1 cellular context compared by ENCODE assay signal in genomic region chr11:108647701-108648527, GRCh38.
A peak's percentile ranks its signal among the peaks of the same experiment; 100 is the strongest.
TF ChIP-seq lines count a peak whose summit lies in the region.

No MANE protein-coding gene starts in this region.

TF ChIP-seq in K562, 482 proteins besides CTCF, POLR2A, EP300 and RAD21 (continued from another document):
- no peak for TF ChIP-seq BCLAF1 (IDR thresholded peaks at IDR 0.05; ENCODE audit: borderline replicate concordance in 1 of 2, control insufficient read depth in 1 of 2, low read depth in 2 of 2, low read length in 1 of 2)
- TF ChIP-seq, protein P1, sequence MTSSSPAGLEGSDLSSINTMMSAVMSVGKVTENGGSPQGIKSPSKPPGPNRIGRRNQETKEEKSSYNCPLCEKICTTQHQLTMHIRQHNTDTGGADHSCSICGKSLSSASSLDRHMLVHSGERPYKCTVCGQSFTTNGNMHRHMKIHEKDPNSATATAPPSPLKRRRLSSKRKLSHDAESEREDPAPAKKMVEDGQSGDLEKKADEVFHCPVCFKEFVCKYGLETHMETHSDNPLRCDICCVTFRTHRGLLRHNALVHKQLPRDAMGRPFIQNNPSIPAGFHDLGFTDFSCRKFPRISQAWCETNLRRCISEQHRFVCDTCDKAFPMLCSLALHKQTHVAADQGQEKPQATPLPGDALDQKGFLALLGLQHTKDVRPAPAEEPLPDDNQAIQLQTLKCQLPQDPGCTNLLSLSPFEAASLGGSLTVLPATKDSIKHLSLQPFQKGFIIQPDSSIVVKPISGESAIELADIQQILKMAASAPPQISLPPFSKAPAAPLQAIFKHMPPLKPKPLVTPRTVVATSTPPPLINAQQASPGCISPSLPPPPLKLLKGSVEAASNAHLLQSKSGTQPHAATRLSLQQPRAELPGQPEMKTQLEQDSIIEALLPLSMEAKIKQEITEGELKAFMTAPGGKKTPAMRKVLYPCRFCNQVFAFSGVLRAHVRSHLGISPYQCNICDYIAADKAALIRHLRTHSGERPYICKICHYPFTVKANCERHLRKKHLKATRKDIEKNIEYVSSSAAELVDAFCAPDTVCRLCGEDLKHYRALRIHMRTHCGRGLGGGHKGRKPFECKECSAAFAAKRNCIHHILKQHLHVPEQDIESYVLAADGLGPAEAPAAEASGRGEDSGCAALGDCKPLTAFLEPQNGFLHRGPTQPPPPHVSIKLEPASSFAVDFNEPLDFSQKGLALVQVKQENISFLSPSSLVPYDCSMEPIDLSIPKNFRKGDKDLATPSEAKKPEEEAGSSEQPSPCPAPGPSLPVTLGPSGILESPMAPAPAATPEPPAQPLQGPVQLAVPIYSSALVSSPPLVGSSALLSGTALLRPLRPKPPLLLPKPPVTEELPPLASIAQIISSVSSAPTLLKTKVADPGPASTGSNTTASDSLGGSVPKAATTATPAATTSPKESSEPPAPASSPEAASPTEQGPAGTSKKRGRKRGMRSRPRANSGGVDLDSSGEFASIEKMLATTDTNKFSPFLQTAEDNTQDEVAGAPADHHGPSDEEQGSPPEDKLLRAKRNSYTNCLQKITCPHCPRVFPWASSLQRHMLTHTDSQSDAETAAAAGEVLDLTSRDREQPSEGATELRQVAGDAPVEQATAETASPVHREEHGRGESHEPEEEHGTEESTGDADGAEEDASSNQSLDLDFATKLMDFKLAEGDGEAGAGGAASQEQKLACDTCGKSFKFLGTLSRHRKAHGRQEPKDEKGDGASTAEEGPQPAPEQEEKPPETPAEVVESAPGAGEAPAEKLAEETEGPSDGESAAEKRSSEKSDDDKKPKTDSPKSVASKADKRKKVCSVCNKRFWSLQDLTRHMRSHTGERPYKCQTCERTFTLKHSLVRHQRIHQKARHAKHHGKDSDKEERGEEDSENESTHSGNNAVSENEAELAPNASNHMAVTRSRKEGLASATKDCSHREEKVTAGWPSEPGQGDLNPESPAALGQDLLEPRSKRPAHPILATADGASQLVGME (CRISPR knock-in tag; IDR thresholded peaks at IDR 0.05) = no peak
- TF ChIP-seq ZNF263 (CRISPR knock-in tag; IDR thresholded peaks at IDR 0.05; ENCODE audit: borderline replicate concordance) = peak; percentile 49; the same call in 1 of the 2 replicates
- no peak for TF ChIP-seq KLF10 (CRISPR knock-in tag; IDR thresholded peaks at IDR 0.05)
- no peak for TF ChIP-seq ZNF282 (CRISPR knock-in tag; IDR thresholded peaks at IDR 0.05)
- TF ChIP-seq PCBP1 (IDR thresholded peaks at IDR 0.05; ENCODE audit: low read depth, low read length, poor library complexity, severe bottlenecking) = no peak
- no peak for TF ChIP-seq E2F8 (IDR thresholded peaks at IDR 0.05; ENCODE audit: low read depth, partially characterized antibody)
- TF ChIP-seq, protein P2, sequence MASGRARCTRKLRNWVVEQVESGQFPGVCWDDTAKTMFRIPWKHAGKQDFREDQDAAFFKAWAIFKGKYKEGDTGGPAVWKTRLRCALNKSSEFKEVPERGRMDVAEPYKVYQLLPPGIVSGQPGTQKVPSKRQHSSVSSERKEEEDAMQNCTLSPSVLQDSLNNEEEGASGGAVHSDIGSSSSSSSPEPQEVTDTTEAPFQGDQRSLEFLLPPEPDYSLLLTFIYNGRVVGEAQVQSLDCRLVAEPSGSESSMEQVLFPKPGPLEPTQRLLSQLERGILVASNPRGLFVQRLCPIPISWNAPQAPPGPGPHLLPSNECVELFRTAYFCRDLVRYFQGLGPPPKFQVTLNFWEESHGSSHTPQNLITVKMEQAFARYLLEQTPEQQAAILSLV (tag; IDR thresholded peaks at IDR 0.05) = no peak
- TF ChIP-seq RBM34 (IDR thresholded peaks at IDR 0.05; ENCODE audit: borderline replicate concordance, insufficient read depth, low read length) = no peak
- no peak for TF ChIP-seq ZNF384 (IDR thresholded peaks at IDR 0.05; ENCODE audit: low read depth, low read length)
- TF ChIP-seq, protein P3, sequence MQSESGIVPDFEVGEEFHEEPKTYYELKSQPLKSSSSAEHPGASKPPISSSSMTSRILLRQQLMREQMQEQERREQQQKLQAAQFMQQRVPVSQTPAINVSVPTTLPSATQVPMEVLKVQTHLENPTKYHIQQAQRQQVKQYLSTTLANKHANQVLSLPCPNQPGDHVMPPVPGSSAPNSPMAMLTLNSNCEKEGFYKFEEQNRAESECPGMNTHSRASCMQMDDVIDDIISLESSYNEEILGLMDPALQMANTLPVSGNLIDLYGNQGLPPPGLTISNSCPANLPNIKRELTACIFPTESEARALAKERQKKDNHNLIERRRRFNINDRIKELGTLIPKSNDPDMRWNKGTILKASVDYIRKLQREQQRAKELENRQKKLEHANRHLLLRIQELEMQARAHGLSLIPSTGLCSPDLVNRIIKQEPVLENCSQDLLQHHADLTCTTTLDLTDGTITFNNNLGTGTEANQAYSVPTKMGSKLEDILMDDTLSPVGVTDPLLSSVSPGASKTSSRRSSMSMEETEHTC (IDR thresholded peaks at IDR 0.05) = no peak
- no peak for TF ChIP-seq GTF2F1 (IDR thresholded peaks at IDR 0.05; ENCODE audit: low read depth, low read length)
- TF ChIP-seq STAG1 (CRISPR knock-in tag; IDR thresholded peaks at IDR 0.05; ENCODE audit: borderline replicate concordance) = peak; percentile 93; the same call in 1 of the 2 replicates
- TF ChIP-seq ZNF174 (CRISPR knock-in tag; IDR thresholded peaks at IDR 0.05) = no peak
- TF ChIP-seq SIRT6 (IDR thresholded peaks at IDR 0.05; ENCODE audit: low read depth, low read length) = no peak
- TF ChIP-seq NR4A1 (CRISPR knock-in tag; IDR thresholded peaks at IDR 0.05) = no peak
- no peak for TF ChIP-seq NR4A1 (tag; IDR thresholded peaks at IDR 0.05)
- TF ChIP-seq YBX1 (IDR thresholded peaks at IDR 0.05) = no peak
- TF ChIP-seq, protein P4, sequence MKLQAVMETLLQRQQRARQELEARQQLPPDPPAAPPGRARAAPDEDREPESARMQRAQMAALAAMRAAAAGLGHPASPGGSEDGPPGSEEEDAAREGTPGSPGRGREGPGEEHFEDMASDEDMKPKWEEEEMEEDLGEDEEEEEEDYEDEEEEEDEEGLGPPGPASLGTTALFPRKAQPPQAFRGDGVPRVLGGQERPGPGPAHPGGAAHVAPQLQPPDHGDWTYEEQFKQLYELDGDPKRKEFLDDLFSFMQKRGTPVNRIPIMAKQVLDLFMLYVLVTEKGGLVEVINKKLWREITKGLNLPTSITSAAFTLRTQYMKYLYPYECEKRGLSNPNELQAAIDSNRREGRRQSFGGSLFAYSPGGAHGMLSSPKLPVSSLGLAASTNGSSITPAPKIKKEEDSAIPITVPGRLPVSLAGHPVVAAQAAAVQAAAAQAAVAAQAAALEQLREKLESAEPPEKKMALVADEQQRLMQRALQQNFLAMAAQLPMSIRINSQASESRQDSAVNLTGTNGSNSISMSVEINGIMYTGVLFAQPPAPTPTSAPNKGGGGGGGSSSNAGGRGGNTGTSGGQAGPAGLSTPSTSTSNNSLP (IDR thresholded peaks at IDR 0.05; ENCODE audit: borderline replicate concordance, low read depth, low read length) = 0 out of 2 replicates have a peak, but pooled peaks have one; percentile 26
- TF ChIP-seq NBN (IDR thresholded peaks at IDR 0.05; ENCODE audit: low read depth) = no peak
- TF ChIP-seq SIN3A (IDR thresholded peaks at IDR 0.05; ENCODE audit: borderline replicate concordance in 2 of 2, control insufficient read depth in 1 of 2, low read depth in 2 of 2, low read length in 2 of 2) = no peak
